16 cellular contexts compared by ENCODE assay signal in genomic region chr5:10367586-10367985, GRCh38.
"Had no signal": no experiment of that assay in that cellular context is flagged by ENCODE, and none has a peak within 500 bp of the region (broad histone marks: within the 10 kb centered on the region; RNA-seq: fewer than 3 reads in every experiment).

No MANE protein-coding gene starts in this region.

- H3K27ac Mint-ChIP-seq: activated T-helper 2 cell treated with anti-CD3 and anti-CD28 coated beads, Interferon-gamma antibody, Interleukin-2, Interleukin-4, amounts not matched to agents 10 μg/mL and 5 μg/mL and 100 μg/mL, durations not matched to agents 14 hours and 24 hours and 36 hours had no signal

- H3K36me3 ChIP-seq: left ventricle myocardium inferior, pancreas had no signal

- H3K9me3 ChIP-seq: left ventricle myocardium inferior, pancreas had no signal

- ATAC-seq: T-cell had no signal

- H3K9me3 Mint-ChIP-seq: activated T-helper 2 cell treated with anti-CD3 and anti-CD28 coated beads, Interferon-gamma antibody, Interleukin-2, Interleukin-4, amounts not matched to agents 10 μg/mL and 5 μg/mL and 100 μg/mL, durations not matched to agents 14 hours and 24 hours and 36 hours; central memory CD8-positive, alpha-beta T cell; neural crest cell; stimulated activated naive CD8-positive, alpha-beta T cell treated with anti-CD3 and anti-CD28 coated beads, Interleukin-15, Interleukin-2, amounts not matched to agents 100 ng/mL and 50 ng/mL, for 24 hours; T-cell had no signal

- H3K4me3 Mint-ChIP-seq: central memory CD8-positive, alpha-beta T cell; neural crest cell; stimulated activated naive CD8-positive, alpha-beta T cell treated with anti-CD3 and anti-CD28 coated beads, Interleukin-15, Interleukin-2, amounts not matched to agents 100 ng/mL and 50 ng/mL, for 24 hours had no signal

- H3K4me3 ChIP-seq: pancreas had no signal

- DNase-seq: activated CD4-positive, alpha-beta T cell treated with anti-CD3 and anti-CD28 coated beads for 4 hours; activated naive CD4-positive, alpha-beta T cell treated with anti-CD3 and anti-CD28 coated beads, Interleukin-2, amount 50 U/mL, for 16 hours; anterior cingulate cortex; effector memory CD4-positive, alpha-beta T cell; kidney; left ventricle myocardium inferior; mesendoderm; pancreas; stimulated activated CD4-positive, alpha-beta T cell treated with anti-CD3 and anti-CD28 coated beads, Interleukin-15, amount 100 ng/mL, for 24 hours; stimulated activated CD4-positive, alpha-beta T cell treated with anti-CD3 and anti-CD28 coated beads, Interleukin-4, amount 100 ng/mL, for 24 hours; T-cell; T1000 had no signal

- H3K27me3 Mint-ChIP-seq: central memory CD8-positive, alpha-beta T cell; stimulated activated naive CD8-positive, alpha-beta T cell treated with anti-CD3 and anti-CD28 coated beads, Interleukin-15, Interleukin-2, amounts not matched to agents 100 ng/mL and 50 ng/mL, for 24 hours; T-cell had no signal

- H3K27me3 ChIP-seq: pancreas had no signal
